ENCODE assay signal across 1 cellular context in the genomic region with DNA sequence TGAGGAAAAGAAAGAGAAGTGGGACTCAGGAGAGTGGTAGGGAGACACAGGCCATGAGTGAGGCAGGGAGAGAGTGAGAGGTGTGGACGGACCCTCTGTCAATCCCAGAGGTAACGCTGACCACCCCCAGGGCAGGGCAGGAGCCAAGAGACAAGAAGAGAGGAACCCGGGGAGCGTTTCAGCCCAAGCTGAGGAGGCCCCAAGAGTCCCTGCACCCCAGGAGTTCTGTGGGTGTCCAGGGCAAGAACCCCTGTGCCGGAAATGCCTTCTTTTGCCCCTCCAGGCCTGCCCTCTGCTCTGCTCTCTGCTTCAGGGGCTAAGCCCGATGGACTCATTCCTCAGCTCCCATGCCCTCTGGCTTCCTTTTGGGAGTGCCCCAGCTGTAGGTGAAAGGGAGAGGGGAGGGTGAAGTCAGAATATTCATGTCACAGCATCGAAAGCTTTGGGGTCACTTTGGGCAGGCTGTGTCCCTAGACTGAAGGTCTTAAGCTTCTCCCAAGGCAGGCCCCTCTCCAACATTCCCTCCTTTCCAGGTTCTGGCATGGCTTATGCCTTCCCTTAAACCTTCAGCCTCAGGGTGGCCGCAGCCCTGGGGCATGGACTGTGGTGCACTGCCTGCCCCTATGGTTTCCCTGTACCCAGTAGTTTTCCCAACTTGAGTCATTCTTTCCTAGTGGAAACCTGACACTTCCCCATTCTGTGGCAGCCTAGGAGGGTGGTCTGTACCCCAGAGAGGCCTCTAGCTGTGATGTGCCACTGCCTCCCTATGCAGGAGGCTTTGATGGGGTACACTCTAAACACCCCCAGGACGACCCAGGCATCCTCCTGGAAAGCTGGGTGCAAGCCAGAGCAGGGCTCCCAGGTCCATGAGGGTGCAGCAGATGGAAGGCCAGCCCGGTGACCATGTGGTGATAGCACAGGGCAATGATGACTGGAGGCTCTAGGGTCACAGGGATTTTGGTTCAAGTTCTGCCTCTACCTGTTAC.
TF ChIP-seq lines count a peak whose summit lies in the region.

No MANE protein-coding gene starts in this region.

TF ChIP-seq in HCT116, 20 proteins besides CTCF, POLR2A, EP300 and RAD21:
- TF ChIP-seq YY1 (IDR thresholded peaks at IDR 0.05; ENCODE audit: extremely low read depth, insufficient replicate concordance, low read depth, low read length) (no peak), FOSL1 (IDR thresholded peaks at IDR 0.05; ENCODE audit: low read depth) (peak; percentile 53; the same call in 1 of the 2 replicates), JUND (IDR thresholded peaks at IDR 0.05) (peak; percentile 51), SP1 (IDR thresholded peaks at IDR 0.05; ENCODE audit: low read depth) (peak; percentile 43; the same call in 1 of the 2 replicates), EZH2 (IDR thresholded peaks at IDR 0.05) (no peak), TCF7L2 (IDR thresholded peaks at IDR 0.05; ENCODE audit: borderline replicate concordance, extremely low read depth, insufficient read depth, insufficient read length) (no peak)
